ENCODE assay signal across 1 cellular context in genomic region chr13:42038661-42039456, GRCh38.
TF ChIP-seq lines count a peak whose summit lies in the region.

No MANE protein-coding gene starts in this region.

TF ChIP-seq in SK-N-SH treated with all-trans-retinoic acid at 6 μM for 48 hours, 23 proteins besides CTCF, POLR2A, EP300 and RAD21 (continued from another document):
- TF ChIP-seq PATZ1 (CRISPR knock-in tag; IDR thresholded peaks at IDR 0.05; ENCODE audit: borderline replicate concordance) = no peak
- TF ChIP-seq ARNTL (CRISPR knock-in tag; IDR thresholded peaks at IDR 0.05; ENCODE audit: borderline replicate concordance, low read depth) = no peak
- TF ChIP-seq CSDC2 (CRISPR knock-in tag; IDR thresholded peaks at IDR 0.05) = no peak
- no peak for TF ChIP-seq TCF4 (CRISPR knock-in tag; IDR thresholded peaks at IDR 0.05; ENCODE audit: borderline replicate concordance)
- no peak for TF ChIP-seq ISL1 (CRISPR knock-in tag; IDR thresholded peaks at IDR 0.05)
- no peak for TF ChIP-seq ZC3H10 (CRISPR knock-in tag; IDR thresholded peaks at IDR 0.05)
